29 cellular contexts compared by ENCODE assay signal in the genomic region with DNA sequence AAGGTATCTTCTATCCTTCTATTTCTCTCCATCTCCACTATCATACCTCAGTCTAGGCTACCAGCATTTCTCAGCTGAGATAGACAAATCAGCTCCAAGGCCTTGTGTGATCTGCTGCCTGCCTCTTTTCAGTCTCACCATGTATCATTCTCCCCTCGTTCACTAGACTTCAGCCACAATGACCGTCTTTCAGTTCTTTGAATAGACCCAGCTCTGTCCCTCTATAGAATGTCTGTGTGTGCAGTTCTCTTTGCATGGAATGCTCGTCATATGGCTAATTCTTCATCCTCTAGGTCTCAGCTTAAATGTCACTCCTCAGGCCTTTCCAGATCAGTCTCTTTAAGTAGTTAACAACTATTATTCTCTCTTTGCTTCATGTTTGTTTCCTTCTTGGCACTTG. TPM values are rescaled to one million over a fixed set of nuclear protein-coding genes. Genes with fewer than 3 reads are reported as not detected.
"Had no signal": no experiment of that assay in that cellular context is flagged by ENCODE, and none has a peak within 500 bp of the region (broad histone marks: within the 10 kb centered on the region; RNA-seq: fewer than 3 reads in every experiment).

No MANE protein-coding gene starts in this region.

- ATAC-seq: activated CD4-positive, alpha-beta T cell treated with anti-CD3 and anti-CD28 coated beads for 36 hours; activated T-cell treated with anti-CD3 and anti-CD28 coated beads, Interleukin-2, amount 50 U/mL, for 72 hours; body of pancreas; psoas muscle had no signal

- H3K27ac Mint-ChIP-seq: activated B cell treated with CpG ODN at 0.5 μM for 24 hours; activated CD4-positive, alpha-beta T cell treated with anti-CD3 and anti-CD28 coated beads for 36 hours; nephron progenitor cell had no signal

- H3K4me3 ChIP-seq: body of pancreas, esophagus squamous epithelium, left ventricle myocardium inferior, ovary, psoas muscle, right atrium auricular region, smooth muscle cell, testis, transverse colon had no signal

- H3K4me3 Mint-ChIP-seq: activated B cell treated with CpG ODN at 0.5 μM for 24 hours; activated CD4-positive, alpha-beta T cell treated with anti-CD3 and anti-CD28 coated beads for 36 hours; activated T-cell treated with anti-CD3 and anti-CD28 coated beads, Interleukin-2, amount 50 U/mL, for 72 hours; naive B cell; nephron progenitor cell had no signal

- H3K27ac ChIP-seq: body of pancreas, epithelial cell of prostate, esophagus squamous epithelium, left ventricle myocardium inferior, ovary, psoas muscle, right atrium auricular region, testis, transverse colon had no signal

- H3K4me1 ChIP-seq: right atrium auricular region, testis had no signal

- H3K27me3 Mint-ChIP-seq: activated B cell treated with CpG ODN at 0.5 μM for 24 hours; activated CD4-positive, alpha-beta T cell treated with anti-CD3 and anti-CD28 coated beads for 36 hours; naive B cell had no signal

- DNase-seq: activated B cell treated with CpG ODN at 0.5 μM for 24 hours; activated CD4-positive, alpha-beta T cell treated with anti-CD3 and anti-CD28 coated beads for 36 hours; activated CD4-positive, alpha-beta T cell treated with anti-CD3 and anti-CD28 coated beads, Interleukin-2, amount 50 U/mL, for 48 hours; activated gamma-delta T cell; activated naive CD4-positive, alpha-beta T cell treated with anti-CD3 and anti-CD28 coated beads, Interleukin-2, amount 50 U/mL, for 16 hours; activated T-cell treated with anti-CD3 and anti-CD28 coated beads, Interleukin-2, amount 50 U/mL, for 72 hours; body of pancreas; dermis blood vessel endothelial cell; effector CD4-positive, alpha-beta T cell; esophagus squamous epithelium; glutamatergic neuron; islet precursor cell; left ventricle myocardium inferior; naive B cell; nephron progenitor cell; ovary; psoas muscle; stimulated activated CD4-positive, alpha-beta T cell treated with anti-CD3 and anti-CD28 coated beads, Interleukin-2, amount 100 ng/mL, for 24 hours; stimulated activated naive CD4-positive, alpha-beta T cell; testis; transverse colon had no signal

- H3K9me3 ChIP-seq: body of pancreas, esophagus squamous epithelium, left ventricle myocardium inferior, ovary, psoas muscle, right atrium auricular region, testis, transverse colon had no signal

- H3K9me3 Mint-ChIP-seq: activated B cell treated with CpG ODN at 0.5 μM for 24 hours; activated T-cell treated with anti-CD3 and anti-CD28 coated beads, Interleukin-2, amount 50 U/mL, for 72 hours; naive B cell had no signal

- H3K36me3 ChIP-seq: left ventricle myocardium inferior, ovary, right atrium auricular region, transverse colon had no signal

- H3K27me3 ChIP-seq: body of pancreas, esophagus squamous epithelium, ovary, right atrium auricular region, testis, transverse colon had no signal

RNA-seq across cellular contexts. Expression of a gene that starts 37.5 kb away (rescaled TPM):
- total RNA-seq: activated B cell treated with CpG ODN at 0.5 μM for 24 hours; activated CD4-positive, alpha-beta T cell treated with anti-CD3 and anti-CD28 coated beads for 36 hours; activated T-cell treated with anti-CD3 and anti-CD28 coated beads, Interleukin-2, amount 50 U/mL, for 72 hours; body of pancreas; dermis blood vessel endothelial cell; esophagus squamous epithelium; frontal cortex; left ventricle myocardium inferior; lung microvascular endothelial cell; ovary; psoas muscle; right atrium auricular region; smooth muscle cell; T-helper 2 cell treated with Interferon-gamma antibody and Interleukin-4, amounts not matched to agents 100 ng/mL and 5 ng/mL, for 36 hours; testis; transverse colon; urinary bladder had no signal
- polyA plus RNA-seq: adipose tissue, ovary, psoas muscle, smooth muscle cell, urinary bladder had no signal
